19 cellular contexts compared by ENCODE assay signal in the genomic region with DNA sequence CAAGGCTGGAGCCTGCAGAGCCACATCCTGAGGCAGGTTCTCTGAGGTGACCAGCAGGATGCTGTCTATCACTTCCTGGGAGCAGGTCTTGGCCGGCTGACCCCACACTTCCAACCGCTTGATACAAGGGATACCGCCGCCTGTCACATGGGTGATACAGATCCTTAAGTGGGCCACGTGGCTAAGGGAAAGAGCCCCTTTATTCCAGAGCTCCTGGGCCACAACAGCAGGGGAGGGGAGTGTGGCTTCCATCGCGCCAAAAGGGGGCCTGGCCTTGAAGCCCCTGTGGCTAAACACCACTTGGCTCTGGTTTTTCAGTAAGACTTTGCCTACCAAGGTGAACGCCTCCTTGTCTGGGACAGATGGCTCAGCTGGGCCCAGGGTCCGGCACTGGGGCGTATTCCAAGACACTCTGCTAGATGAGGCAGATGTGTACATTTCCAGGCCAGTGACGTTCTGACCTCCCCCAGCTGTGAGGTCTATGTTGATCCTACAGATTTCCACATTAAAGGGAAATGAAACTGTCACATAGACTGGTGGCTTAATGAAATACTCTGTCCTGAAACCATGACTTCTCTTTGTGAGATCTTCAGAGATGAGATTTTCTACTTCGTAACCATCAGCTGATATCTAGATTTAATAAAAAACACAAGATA. TPM values are rescaled to one million over a fixed set of nuclear protein-coding genes. Genes with fewer than 3 reads are reported as not detected.
DNase-seq lines count a peak whose midpoint lies in the region; ATAC-seq and TF ChIP-seq lines count a peak whose summit lies in the region.
"Had no signal": no experiment of that assay in that cellular context is flagged by ENCODE, and none has a peak within 500 bp of the region (broad histone marks: within the 10 kb centered on the region; RNA-seq: fewer than 3 reads in every experiment).

No MANE protein-coding gene starts in this region.

- no peaks in the 10 kb centered on the region for H3K27me3 Mint-ChIP-seq in activated CD4-positive, alpha-beta T cell treated with anti-CD3 and anti-CD28 coated beads for 36 hours
- no peaks in the 10 kb centered on the region for H3K27me3 Mint-ChIP-seq in IgD-negative memory B cell
- no peaks in the 10 kb centered on the region for H3K27me3 Mint-ChIP-seq in activated T-helper 2 cell treated with anti-CD3 and anti-CD28 coated beads, Interferon-gamma antibody, Interleukin-2, Interleukin-4, amounts not matched to agents 10 μg/mL and 5 μg/mL and 100 μg/mL, durations not matched to agents 14 hours and 24 hours and 36 hours (ENCODE audit: low read depth)
- H3K27me3 Mint-ChIP-seq in naive thymus-derived CD8-positive, alpha-beta T cell, result no peaks in the 10 kb centered on the region

- peaks cover 7% of the 10 kb centered on the region for H3K4me1 ChIP-seq in left ventricle myocardium inferior
- H3K4me1 ChIP-seq: Peyer's patch had no signal

- CTCF ChIA-PET in activated CD4-positive, alpha-beta T cell treated with anti-CD3 and anti-CD28 coated beads for 36 hours (lab: Charles Lee), result interaction anchor here (1.1 kb wide), 1 partner anchor 43 kb away, joined by 3 read pairs; no protein-coding TSS in a partner anchor

- no peaks in the 10 kb centered on the region for H3K9me3 ChIP-seq in left ventricle myocardium inferior (replicated peaks)
- H3K9me3 ChIP-seq: thoracic aorta had no signal

- no peak overlapping the region for H3K4me3 ChIP-seq in left ventricle myocardium inferior
- H3K4me3 ChIP-seq: Peyer's patch, thoracic aorta had no signal

- intact Hi-C loops in activated CD4-positive, alpha-beta T cell treated with anti-CD3 and anti-CD28 coated beads for 36 hours (cut with DNase I, micrococcal nuclease), result loop anchor here (2.0 to 5.0 kb wide), 2 partner anchors 35 kb away; a partner anchor contains a TSS
- intact Hi-C loops in activated T-helper 2 cell treated with anti-CD3 and anti-CD28 coated beads, Interferon-gamma antibody, Interleukin-2, Interleukin-4, amounts not matched to agents 10 μg/mL and 5 μg/mL and 100 μg/mL, durations not matched to agents 14 hours and 24 hours and 36 hours (cut with micrococcal nuclease), result loop anchor here (5.0 kb wide), 1 partner anchor 35 kb away; a partner anchor contains a TSS
- intact Hi-C loops in left ventricle myocardium inferior (cut with micrococcal nuclease), result no loop called here

- no peak overlapping the region for H3K4me3 Mint-ChIP-seq in activated CD4-positive, alpha-beta T cell treated with anti-CD3 and anti-CD28 coated beads for 36 hours
- no peak overlapping the region for H3K4me3 Mint-ChIP-seq in IgD-negative memory B cell
- H3K4me3 Mint-ChIP-seq in activated T-helper 2 cell treated with anti-CD3 and anti-CD28 coated beads, Interferon-gamma antibody, Interleukin-2, Interleukin-4, amounts not matched to agents 10 μg/mL and 5 μg/mL and 100 μg/mL, durations not matched to agents 14 hours and 24 hours and 36 hours (ENCODE audit: low read depth), result no peak overlapping the region
- peak overlapping the region; percentile 60 to 89 (median 86) for H3K4me3 Mint-ChIP-seq in naive thymus-derived CD8-positive, alpha-beta T cell
- H3K4me3 Mint-ChIP-seq: natural killer cell had no signal

- no peak for TF ChIP-seq CTCF in left ventricle myocardium inferior (IDR thresholded peaks at IDR 0.05; ENCODE audit: borderline replicate concordance)

- H3K36me3 ChIP-seq in left ventricle myocardium inferior, result peaks cover 21% of the 10 kb centered on the region

- H3K36me3 Mint-ChIP-seq in activated CD4-positive, alpha-beta T cell treated with anti-CD3 and anti-CD28 coated beads for 36 hours (ENCODE audit: low read depth), result peaks cover 51% of the 10 kb centered on the region
- H3K36me3 Mint-ChIP-seq in IgD-negative memory B cell, result peaks cover 13% of the 10 kb centered on the region
- H3K36me3 Mint-ChIP-seq in activated T-helper 2 cell treated with anti-CD3 and anti-CD28 coated beads, Interferon-gamma antibody, Interleukin-2, Interleukin-4, amounts not matched to agents 10 μg/mL and 5 μg/mL and 100 μg/mL, durations not matched to agents 14 hours and 24 hours and 36 hours (ENCODE audit: low read depth), result peaks cover 49% of the 10 kb centered on the region
- peaks cover 4 to 16% (median 11%) of the 10 kb centered on the region in 3 donors for H3K36me3 Mint-ChIP-seq in naive thymus-derived CD8-positive, alpha-beta T cell
- H3K36me3 Mint-ChIP-seq: natural killer cell had no signal

- no peak for ATAC-seq in activated CD4-positive, alpha-beta T cell treated with anti-CD3 and anti-CD28 coated beads for 36 hours
- no peak for ATAC-seq in naive thymus-derived CD8-positive, alpha-beta T cell
- no peak for ATAC-seq in HG02610 (IDR thresholded peaks at IDR 0.05; ENCODE audit: unreplicated experiment)
- ATAC-seq: left ventricle myocardium superior had no signal

- H3K9me3 Mint-ChIP-seq in activated CD4-positive, alpha-beta T cell treated with anti-CD3 and anti-CD28 coated beads for 36 hours (ENCODE audit: low read depth), result peaks cover 8% of the 10 kb centered on the region
- peaks cover 3 to 13% (median 5%) of the 10 kb centered on the region in 3 donors for H3K9me3 Mint-ChIP-seq in IgD-negative memory B cell
- peaks cover 10% of the 10 kb centered on the region for H3K9me3 Mint-ChIP-seq in activated T-helper 2 cell treated with anti-CD3 and anti-CD28 coated beads, Interferon-gamma antibody, Interleukin-2, Interleukin-4, amounts not matched to agents 10 μg/mL and 5 μg/mL and 100 μg/mL, durations not matched to agents 14 hours and 24 hours and 36 hours
- H3K9me3 Mint-ChIP-seq in naive thymus-derived CD8-positive, alpha-beta T cell, result peaks cover 0 to 5% (median 2%) of the 10 kb centered on the region in 9 donors
- H3K9me3 Mint-ChIP-seq: natural killer cell had no signal

- no peak overlapping the region for H3K27ac ChIP-seq in left ventricle myocardium inferior (replicated peaks)
- H3K27ac ChIP-seq: thoracic aorta had no signal

- no peaks in the 10 kb centered on the region for H3K27me3 ChIP-seq in left ventricle myocardium inferior (ENCODE audit: low read depth)
- H3K27me3 ChIP-seq: Peyer's patch had no signal

- peak overlapping the region; percentile 93 for H3K27ac Mint-ChIP-seq in activated CD4-positive, alpha-beta T cell treated with anti-CD3 and anti-CD28 coated beads for 36 hours
- peak overlapping the region in 2 of 3 donors; percentile 74 to 80 for H3K27ac Mint-ChIP-seq in IgD-negative memory B cell
- H3K27ac Mint-ChIP-seq in activated T-helper 2 cell treated with anti-CD3 and anti-CD28 coated beads, Interferon-gamma antibody, Interleukin-2, Interleukin-4, amounts not matched to agents 10 μg/mL and 5 μg/mL and 100 μg/mL, durations not matched to agents 14 hours and 24 hours and 36 hours, result peak overlapping the region; percentile 28
- peak overlapping the region; percentile 97 to 100 (median 99) for H3K27ac Mint-ChIP-seq in naive thymus-derived CD8-positive, alpha-beta T cell

- no peak for DNase-seq in activated CD4-positive, alpha-beta T cell treated with anti-CD3 and anti-CD28 coated beads for 36 hours
- DNase-seq in activated CD4-positive, alpha-beta T cell treated with anti-CD3 and anti-CD28 coated beads for 4 hours, result no peak
- DNase-seq in activated T-helper 2 cell treated with anti-CD3 and anti-CD28 coated beads, Interferon-gamma antibody, Interleukin-2, Interleukin-4, amounts not matched to agents 10 μg/mL and 5 μg/mL and 100 μg/mL, durations not matched to agents 14 hours and 24 hours and 36 hours (ENCODE audit: low spot score), result no peak
- no peak for DNase-seq in naive thymus-derived CD8-positive, alpha-beta T cell
- DNase-seq in left ventricle myocardium inferior, result no peak
- no peak for DNase-seq in SKM-1 treated with dmso at 0.1 percent for 144 hours (lab: John Stamatoyannopoulos, UW; ENCODE audit: unreplicated experiment)
- DNase-seq: Calu3; effector CD8-positive, alpha-beta T cell; GF-D8; left ventricle myocardium superior; natural killer cell; NCI-H1694; NCI-H524; Peyer's patch had no signal

- POLR2A ChIA-PET in activated CD4-positive, alpha-beta T cell treated with anti-CD3 and anti-CD28 coated beads for 36 hours (lab: Charles Lee), result no interaction called here
- POLR2A ChIA-PET in naive thymus-derived CD8-positive, alpha-beta T cell (lab: Charles Lee), result interaction anchor here (0.8 to 4.3 kb wide), 9 partner anchors 21 to 470 kb away, joined by 3 to 38 read pairs (median 5); a partner anchor contains a TSS

- peaks cover 37% of the 10 kb centered on the region for H3K4me1 Mint-ChIP-seq in activated CD4-positive, alpha-beta T cell treated with anti-CD3 and anti-CD28 coated beads for 36 hours
- H3K4me1 Mint-ChIP-seq in IgD-negative memory B cell, result peaks cover 3 to 6% (median 4%) of the 10 kb centered on the region in 3 donors
- H3K4me1 Mint-ChIP-seq in activated T-helper 2 cell treated with anti-CD3 and anti-CD28 coated beads, Interferon-gamma antibody, Interleukin-2, Interleukin-4, amounts not matched to agents 10 μg/mL and 5 μg/mL and 100 μg/mL, durations not matched to agents 14 hours and 24 hours and 36 hours (ENCODE audit: low read depth), result peaks cover 22% of the 10 kb centered on the region
- peaks cover 22 to 58% (median 39%) of the 10 kb centered on the region in 4 donors for H3K4me1 Mint-ChIP-seq in naive thymus-derived CD8-positive, alpha-beta T cell

RNA-seq across cellular contexts. Expression of a gene that starts 37.6 kb away (rescaled TPM):
- total RNA-seq in activated CD4-positive, alpha-beta T cell treated with anti-CD3 and anti-CD28 coated beads for 36 hours, result not detected
- not detected for polyA plus RNA-seq in IgD-negative memory B cell
- not detected in 2 replicates for total RNA-seq in activated T-helper 2 cell treated with anti-CD3 and anti-CD28 coated beads, Interferon-gamma antibody, Interleukin-2, Interleukin-4, amounts not matched to agents 10 μg/mL and 5 μg/mL and 100 μg/mL, durations not matched to agents 14 hours and 24 hours and 36 hours
- not detected for total RNA-seq in naive thymus-derived CD8-positive, alpha-beta T cell
- not detected for polyA plus RNA-seq in naive thymus-derived CD8-positive, alpha-beta T cell
- total RNA-seq in left ventricle myocardium inferior, result 0.38 TPM
- total RNA-seq: Calu3, fibroblast of villous mesenchyme, left ventricle myocardium superior, natural killer cell, pulmonary artery endothelial cell, thoracic aorta had no signal

RNA-seq across cellular contexts. Expression of a gene that starts 37.6 kb away (rescaled TPM):
- total RNA-seq in activated CD4-positive, alpha-beta T cell treated with anti-CD3 and anti-CD28 coated beads for 36 hours, result 10 to 100 TPM; 22.6 TPM
- polyA plus RNA-seq in IgD-negative memory B cell, result 13.6 TPM
- 23.1 and 24.6 TPM in 2 replicates for total RNA-seq in activated T-helper 2 cell treated with anti-CD3 and anti-CD28 coated beads, Interferon-gamma antibody, Interleukin-2, Interleukin-4, amounts not matched to agents 10 μg/mL and 5 μg/mL and 100 μg/mL, durations not matched to agents 14 hours and 24 hours and 36 hours
- 10 to 100 TPM; 37.1 to 38.0 TPM for total RNA-seq in naive thymus-derived CD8-positive, alpha-beta T cell
- polyA plus RNA-seq in naive thymus-derived CD8-positive, alpha-beta T cell, result 10 to 100 TPM; 10.7 to 18.1 (median 17.5) TPM
- total RNA-seq in left ventricle myocardium inferior, result 27.8 TPM

RNA-seq across cellular contexts. Expression of a gene that starts 37.6 kb away (rescaled TPM):
- total RNA-seq in activated CD4-positive, alpha-beta T cell treated with anti-CD3 and anti-CD28 coated beads for 36 hours, result 1 to 10 TPM; 4.9 to 5.5 TPM
- 6.9 TPM for polyA plus RNA-seq in IgD-negative memory B cell
- 6.7 and 7.6 TPM in 2 replicates for total RNA-seq in activated T-helper 2 cell treated with anti-CD3 and anti-CD28 coated beads, Interferon-gamma antibody, Interleukin-2, Interleukin-4, amounts not matched to agents 10 μg/mL and 5 μg/mL and 100 μg/mL, durations not matched to agents 14 hours and 24 hours and 36 hours
- total RNA-seq in naive thymus-derived CD8-positive, alpha-beta T cell, result 10 to 100 TPM; 15.7 to 15.8 TPM
- 1 to 10 TPM; 4.5 to 8.6 (median 7.0) TPM for polyA plus RNA-seq in naive thymus-derived CD8-positive, alpha-beta T cell
- 3.1 TPM for total RNA-seq in left ventricle myocardium inferior

RNA-seq across cellular contexts. Expression of a gene that starts 50.7 kb away (rescaled TPM):
- total RNA-seq in activated CD4-positive, alpha-beta T cell treated with anti-CD3 and anti-CD28 coated beads for 36 hours, result under 1 TPM in 1 of 2 experiments, not detected in 1; 0.40 TPM
- polyA plus RNA-seq in IgD-negative memory B cell, result 0.59 TPM
- total RNA-seq in activated T-helper 2 cell treated with anti-CD3 and anti-CD28 coated beads, Interferon-gamma antibody, Interleukin-2, Interleukin-4, amounts not matched to agents 10 μg/mL and 5 μg/mL and 100 μg/mL, durations not matched to agents 14 hours and 24 hours and 36 hours, result 0.55 TPM in 1 of 2 replicates, not detected in the other
- total RNA-seq in naive thymus-derived CD8-positive, alpha-beta T cell, result 1 to 10 TPM; 2.2 to 2.6 TPM
- polyA plus RNA-seq in naive thymus-derived CD8-positive, alpha-beta T cell, result 1 to 10 TPM in 1 of 3 donors, under 1 TPM in 2; 0.53 to 2.2 (median 0.91) TPM
- not detected for total RNA-seq in left ventricle myocardium inferior
- total RNA-seq: Calu3, fibroblast of villous mesenchyme, left ventricle myocardium superior, natural killer cell, pulmonary artery endothelial cell, thoracic aorta had no signal

RNA-seq across cellular contexts. Expression of a gene that starts 51.3 kb away (rescaled TPM):
- under 1 TPM; 0.87 to 0.88 TPM for total RNA-seq in activated CD4-positive, alpha-beta T cell treated with anti-CD3 and anti-CD28 coated beads for 36 hours
- 0.45 TPM for polyA plus RNA-seq in IgD-negative memory B cell
- 0.64 and 0.66 TPM in 2 replicates for total RNA-seq in activated T-helper 2 cell treated with anti-CD3 and anti-CD28 coated beads, Interferon-gamma antibody, Interleukin-2, Interleukin-4, amounts not matched to agents 10 μg/mL and 5 μg/mL and 100 μg/mL, durations not matched to agents 14 hours and 24 hours and 36 hours
- 10 to 100 TPM; 25.5 to 26.6 TPM for total RNA-seq in naive thymus-derived CD8-positive, alpha-beta T cell
- 1 to 10 TPM; 2.0 to 3.8 (median 3.7) TPM for polyA plus RNA-seq in naive thymus-derived CD8-positive, alpha-beta T cell
- 13.4 TPM for total RNA-seq in left ventricle myocardium inferior

Comparison
In these comparisons a context has a peak if more than half of its experiments do, and no peak if none do; other contexts are left out.
1. H3K27ac Mint-ChIP-seq: peak in every context shown above with its lines; median percentile 99 in naive thymus-derived CD8-positive, alpha-beta T cell; 93 in activated CD4-positive, alpha-beta T cell treated with anti-CD3 and anti-CD28 coated beads for 36 hours; 77 in IgD-negative memory B cell; 28 in activated T-helper 2 cell treated with anti-CD3 and anti-CD28 coated beads, Interferon-gamma antibody, Interleukin-2, Interleukin-4, amounts not matched to agents 10 μg/mL and 5 μg/mL and 100 μg/mL, durations not matched to agents 14 hours and 24 hours and 36 hours.
2. H3K4me3 Mint-ChIP-seq: peak in naive thymus-derived CD8-positive, alpha-beta T cell (10 of 10); none in activated CD4-positive, alpha-beta T cell treated with anti-CD3 and anti-CD28 coated beads for 36 hours (single experiment), IgD-negative memory B cell (0 of 4) and activated T-helper 2 cell treated with anti-CD3 and anti-CD28 coated beads, Interferon-gamma antibody, Interleukin-2, Interleukin-4, amounts not matched to agents 10 μg/mL and 5 μg/mL and 100 μg/mL, durations not matched to agents 14 hours and 24 hours and 36 hours (single experiment).